ENCODE assay signal across 1 cellular context in the genomic region with DNA sequence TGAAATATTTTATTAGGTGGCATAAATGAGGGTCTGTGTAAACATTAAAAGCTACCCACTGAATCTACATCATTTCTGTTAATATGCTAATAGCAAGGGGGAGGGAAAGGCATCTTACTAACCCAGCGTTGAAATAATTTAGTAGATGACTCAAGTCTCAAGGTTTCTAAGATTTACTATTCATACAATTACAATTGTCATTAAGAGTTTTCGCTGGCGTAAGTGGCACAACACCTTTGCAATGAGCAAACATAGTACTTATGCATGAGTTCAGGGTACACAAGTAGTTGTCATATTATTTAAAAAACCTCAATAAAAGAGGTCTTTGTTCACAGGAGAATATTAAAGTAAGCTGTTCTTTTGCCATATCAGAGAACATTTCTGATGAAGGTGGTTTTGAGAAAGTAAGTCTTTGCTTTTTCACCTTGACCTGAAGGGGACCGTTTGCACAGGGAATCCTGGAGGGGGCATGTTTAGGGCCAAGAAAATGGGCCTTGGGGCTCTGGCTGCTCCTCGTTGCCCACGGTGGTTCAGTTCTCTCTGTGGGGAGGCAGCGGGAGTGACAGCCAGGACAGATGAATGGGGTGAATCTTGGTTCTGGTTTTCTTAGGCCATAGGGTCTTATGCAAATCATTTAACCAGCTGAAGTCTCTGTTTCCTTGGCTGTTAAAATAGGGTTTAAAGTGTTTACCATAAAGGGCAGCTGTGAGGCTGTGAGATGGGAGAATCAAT.
TF ChIP-seq lines count a peak whose summit lies in the region.

No MANE protein-coding gene starts in this region.

TF ChIP-seq in GM23338, 12 proteins besides CTCF, POLR2A, EP300 and RAD21 (continued from another document):
- TF ChIP-seq, protein P1, sequence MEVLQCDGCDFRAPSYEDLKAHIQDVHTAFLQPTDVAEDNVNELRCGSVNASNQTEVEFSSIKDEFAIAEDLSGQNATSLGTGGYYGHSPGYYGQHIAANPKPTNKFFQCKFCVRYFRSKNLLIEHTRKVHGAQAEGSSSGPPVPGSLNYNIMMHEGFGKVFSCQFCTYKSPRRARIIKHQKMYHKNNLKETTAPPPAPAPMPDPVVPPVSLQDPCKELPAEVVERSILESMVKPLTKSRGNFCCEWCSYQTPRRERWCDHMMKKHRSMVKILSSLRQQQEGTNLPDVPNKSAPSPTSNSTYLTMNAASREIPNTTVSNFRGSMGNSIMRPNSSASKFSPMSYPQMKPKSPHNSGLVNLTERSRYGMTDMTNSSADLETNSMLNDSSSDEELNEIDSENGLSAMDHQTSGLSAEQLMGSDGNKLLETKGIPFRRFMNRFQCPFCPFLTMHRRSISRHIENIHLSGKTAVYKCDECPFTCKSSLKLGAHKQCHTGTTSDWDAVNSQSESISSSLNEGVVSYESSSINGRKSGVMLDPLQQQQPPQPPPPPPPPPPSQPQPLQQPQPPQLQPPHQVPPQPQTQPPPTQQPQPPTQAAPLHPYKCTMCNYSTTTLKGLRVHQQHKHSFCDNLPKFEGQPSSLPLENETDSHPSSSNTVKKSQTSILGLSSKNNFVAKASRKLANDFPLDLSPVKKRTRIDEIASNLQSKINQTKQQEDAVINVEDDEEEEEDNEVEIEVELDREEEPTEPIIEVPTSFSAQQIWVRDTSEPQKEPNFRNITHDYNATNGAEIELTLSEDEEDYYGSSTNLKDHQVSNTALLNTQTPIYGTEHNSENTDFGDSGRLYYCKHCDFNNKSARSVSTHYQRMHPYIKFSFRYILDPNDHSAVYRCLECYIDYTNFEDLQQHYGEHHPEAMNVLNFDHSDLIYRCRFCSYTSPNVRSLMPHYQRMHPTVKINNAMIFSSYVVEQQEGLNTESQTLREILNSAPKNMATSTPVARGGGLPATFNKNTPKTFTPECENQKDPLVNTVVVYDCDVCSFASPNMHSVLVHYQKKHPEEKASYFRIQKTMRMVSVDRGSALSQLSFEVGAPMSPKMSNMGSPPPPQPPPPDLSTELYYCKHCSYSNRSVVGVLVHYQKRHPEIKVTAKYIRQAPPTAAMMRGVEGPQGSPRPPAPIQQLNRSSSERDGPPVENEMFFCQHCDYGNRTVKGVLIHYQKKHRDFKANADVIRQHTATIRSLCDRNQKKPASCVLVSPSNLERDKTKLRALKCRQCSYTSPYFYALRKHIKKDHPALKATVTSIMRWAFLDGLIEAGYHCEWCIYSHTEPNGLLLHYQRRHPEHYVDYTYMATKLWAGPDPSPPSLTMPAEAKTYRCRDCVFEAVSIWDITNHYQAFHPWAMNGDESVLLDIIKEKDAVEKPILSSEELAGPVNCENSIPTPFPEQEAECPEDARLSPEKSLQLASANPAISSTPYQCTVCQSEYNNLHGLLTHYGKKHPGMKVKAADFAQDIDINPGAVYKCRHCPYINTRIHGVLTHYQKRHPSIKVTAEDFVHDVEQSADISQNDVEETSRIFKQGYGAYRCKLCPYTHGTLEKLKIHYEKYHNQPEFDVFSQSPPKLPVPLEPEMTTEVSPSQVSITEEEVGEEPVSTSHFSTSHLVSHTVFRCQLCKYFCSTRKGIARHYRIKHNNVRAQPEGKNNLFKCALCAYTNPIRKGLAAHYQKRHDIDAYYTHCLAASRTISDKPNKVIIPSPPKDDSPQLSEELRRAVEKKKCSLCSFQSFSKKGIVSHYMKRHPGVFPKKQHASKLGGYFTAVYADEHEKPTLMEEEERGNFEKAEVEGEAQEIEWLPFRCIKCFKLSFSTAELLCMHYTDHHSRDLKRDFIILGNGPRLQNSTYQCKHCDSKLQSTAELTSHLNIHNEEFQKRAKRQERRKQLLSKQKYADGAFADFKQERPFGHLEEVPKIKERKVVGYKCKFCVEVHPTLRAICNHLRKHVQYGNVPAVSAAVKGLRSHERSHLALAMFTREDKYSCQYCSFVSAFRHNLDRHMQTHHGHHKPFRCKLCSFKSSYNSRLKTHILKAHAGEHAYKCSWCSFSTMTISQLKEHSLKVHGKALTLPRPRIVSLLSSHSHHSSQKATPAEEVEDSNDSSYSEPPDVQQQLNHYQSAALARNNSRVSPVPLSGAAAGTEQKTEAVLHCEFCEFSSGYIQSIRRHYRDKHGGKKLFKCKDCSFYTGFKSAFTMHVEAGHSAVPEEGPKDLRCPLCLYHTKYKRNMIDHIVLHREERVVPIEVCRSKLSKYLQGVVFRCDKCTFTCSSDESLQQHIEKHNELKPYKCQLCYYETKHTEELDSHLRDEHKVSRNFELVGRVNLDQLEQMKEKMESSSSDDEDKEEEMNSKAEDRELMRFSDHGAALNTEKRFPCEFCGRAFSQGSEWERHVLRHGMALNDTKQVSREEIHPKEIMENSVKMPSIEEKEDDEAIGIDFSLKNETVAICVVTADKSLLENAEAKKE (CRISPR knock-in tag; IDR thresholded peaks at IDR 0.05), result no peak
- TF ChIP-seq EZH2phosphoT487 (IDR thresholded peaks at IDR 0.05; ENCODE audit: unreplicated experiment) (no peak), CREB1 (CRISPR knock-in tag; IDR thresholded peaks at IDR 0.05; ENCODE audit: low read depth) (no peak), ZNF114 (CRISPR knock-in tag; IDR thresholded peaks at IDR 0.05) (no peak), STAT1 (IDR thresholded peaks at IDR 0.05; ENCODE audit: unreplicated experiment) (no peak)
TF ChIP-seq in GM23338: peak in this region for 0.
